Comparison of ENCODE assay signal across 20 cellular contexts in genomic region chr9:68749579-68750159, GRCh38. TPM values are rescaled to one million over a fixed set of nuclear protein-coding genes. Genes with fewer than 3 reads are reported as not detected.
DNase-seq lines count a peak whose midpoint lies in the region; ATAC-seq, FAIRE-seq and TF ChIP-seq lines count a peak whose summit lies in the region.
"Had no signal": no experiment of that assay in that cellular context is flagged by ENCODE, and none has a peak within 500 bp of the region (broad histone marks: within the 10 kb centered on the region; RNA-seq: fewer than 3 reads in every experiment).

No MANE protein-coding gene starts in this region.

- TF ChIP-seq EP300 in HepG2 (IDR thresholded peaks at IDR 0.05; ENCODE audit: low read depth in 2 of 2, low read length in 2 of 2) (no peak; a peak in 1 of 4 replicates), HepG2 (CRISPR knock-in tag; IDR thresholded peaks at IDR 0.05; ENCODE audit: borderline replicate concordance) (no peak), H1 (IDR thresholded peaks at IDR 0.05; ENCODE audit: borderline replicate concordance in 1 of 2, low read depth in 2 of 2, low read length in 2 of 2) (no peak)

- H2BK120ac ChIP-seq in H1 (replicated peaks; ENCODE audit: low read depth, low read length), result no peak overlapping the region

- H3K27me3 ChIP-seq in HepG2 (ENCODE audit: control insufficient read depth in 1 of 2, insufficient read depth in 2 of 2, low read length in 2 of 2), result no peaks in the 10 kb centered on the region
- H3K27me3 ChIP-seq in right lobe of liver, result no peaks in the 10 kb centered on the region
- H3K27me3 ChIP-seq in H1 (replicated peaks in 1 of 4; ENCODE audit: control insufficient read depth in 3 of 4, extremely low read depth in 1 of 4, insufficient read depth in 3 of 4, low read length in 3 of 4), result no peaks in the 10 kb centered on the region
- no peaks in the 10 kb centered on the region for H3K27me3 ChIP-seq in lower lobe of right lung (ENCODE audit: low read depth)
- H3K27me3 ChIP-seq in GM23248 (replicated peaks; ENCODE audit: insufficient read depth), result no peaks in the 10 kb centered on the region

- H3K9ac ChIP-seq in HepG2 (ENCODE audit: insufficient read depth, low read depth, low read length) (no peak overlapping the region), H1 (replicated peaks in 1 of 4; ENCODE audit: extremely low read depth in 1 of 4, low read depth in 3 of 4, low read length in 3 of 4) (no peak overlapping the region), GM23248 (no peak overlapping the region)
- H3K9ac ChIP-seq: SK-N-SH had no signal

- TF ChIP-seq POLR2A in HepG2 (IDR thresholded peaks at IDR 0.05; ENCODE audit: insufficient read depth in 1 of 2, low read depth in 2 of 2, low read length in 2 of 2) (no peak), right lobe of liver (IDR thresholded peaks at IDR 0.05) (no peak), H1 (IDR thresholded peaks at IDR 0.05; ENCODE audit: control extremely low read depth in 1 of 2, low read depth in 2 of 2, low read length in 2 of 2) (no peak)

- H3K18ac ChIP-seq in H1 (ENCODE audit: extremely low read depth, low read length), result no peak overlapping the region

- H3K36me3 ChIP-seq in HepG2 (replicated peaks in 1 of 2; ENCODE audit: control insufficient read depth in 1 of 2, insufficient read depth in 2 of 2, low read length in 2 of 2) (peaks cover 0 to 7% of the 10 kb centered on the region in 2 experiments; a peak in 3 of 5 replicates), right lobe of liver (no peaks in the 10 kb centered on the region), H1 (ENCODE audit: control insufficient read depth in 2 of 4, insufficient read depth in 4 of 4, low read length in 3 of 4) (no peaks in the 10 kb centered on the region), lower lobe of right lung (no peaks in the 10 kb centered on the region), GM23248 (ENCODE audit: low read depth) (no peaks in the 10 kb centered on the region)

- no peak for TF ChIP-seq RAD21 in HepG2 (CRISPR knock-in tag; IDR thresholded peaks at IDR 0.05)
- TF ChIP-seq RAD21 in H1 (IDR thresholded peaks at IDR 0.05 in 1 of 2, conservative IDR thresholded peaks at IDR 0.05 in 1 of 2; ENCODE audit: low read depth in 2 of 2, low read length in 2 of 2), result peak; percentile 33 to 54; a peak in 3 of 4 replicates

- no peak overlapping the region for H3K4ac ChIP-seq in H1 (replicated peaks; ENCODE audit: insufficient read length, low read depth, low read length)

- H3K79me1 ChIP-seq in H1 (ENCODE audit: low read depth, low read length), result no peaks in the 10 kb centered on the region

- H2BK15ac ChIP-seq in H1 (ENCODE audit: low read length), result no peak overlapping the region

- 66% methylated on average over 3 of the region's 3 CpGs for WGBS in HepG2 (ENCODE audit: low lambda C conversion rate)
- 51% methylated on average over 2 of the region's 3 CpGs for WGBS in right lobe of liver (ENCODE audit: insufficient coverage, low coverage, low lambda C conversion rate, missing lambda C conversion rate)
- 79% methylated on average over 3 of the region's 3 CpGs; no CpG with 5 or more reads in 1 of the 2 experiments for WGBS in H1 (ENCODE audit: extremely low coverage in 1 of 2, insufficient coverage in 1 of 2, insufficient read length in 1 of 2, insufficient replicate concordance in 2 of 2, low coverage in 1 of 2, low lambda C conversion rate in 2 of 2, missing lambda C conversion rate in 1 of 2), 2 experiments
- 53 to 61% methylated on average over 3 of the region's 3 CpGs for WGBS in GM23248 (ENCODE audit: low coverage in 1 of 2, low lambda C conversion rate in 2 of 2, missing lambda C conversion rate in 2 of 2), 2 experiments

- TF ChIP-seq CTCF in HepG2 (CRISPR knock-in tag; IDR thresholded peaks at IDR 0.05) (peak; percentile 27; the same call in 1 of the 2 replicates), right lobe of liver (IDR thresholded peaks at IDR 0.05) (no peak), H1 (IDR thresholded peaks at IDR 0.05; ENCODE audit: control extremely low read depth in 1 of 3, insufficient read depth in 1 of 3, low read depth in 1 of 3, low read length in 3 of 3) (peak in 2 of 3 experiments; percentile 4 to 13; a peak in 2 of 4 replicates), lower lobe of right lung (IDR thresholded peaks at IDR 0.05) (no peak), GM13977 (IDR thresholded peaks at IDR 0.05; ENCODE audit: extremely low read depth, insufficient read depth, missing control alignments) (no peak)

- H4K5ac ChIP-seq in H1 (ENCODE audit: insufficient read length, low read depth, low read length), result no peak overlapping the region

- CTCF ChIA-PET in HepG2 (lab: Yijun Ruan, JAX; ENCODE audit: low intra/inter-chr PET ratio, low total read pairs), result no interaction called here
- CTCF ChIA-PET in H1 (lab: Charles Lee; ENCODE audit: partially characterized antibody), result interaction anchor here (1.3 to 1.5 kb wide), 2 partner anchors 14 to 64 kb away, joined by 3 read pairs; no protein-coding TSS in a partner anchor

- intact Hi-C loops in HepG2 (cut with micrococcal nuclease; ENCODE audit: unreplicated experiment), result no loop called here
- intact Hi-C loops in right lobe of liver (cut with DNase I), result no loop called here
- intact Hi-C loops in lower lobe of right lung (cut with DNase I), result no loop called here

- H4K91ac ChIP-seq in H1 (replicated peaks; ENCODE audit: insufficient read length, low read length), result no peak overlapping the region

- H2BK12ac ChIP-seq in H1 (ENCODE audit: low read depth, low read length), result no peak overlapping the region

- H2BK20ac ChIP-seq in H1 (ENCODE audit: low read length), result no peak overlapping the region

- BruUV-seq in HepG2 (replicated peaks; lab: Mats Ljungman, UMichigan), result no TSS peak

- H2AFZ ChIP-seq in HepG2 (ENCODE audit: low read length), result no peak overlapping the region
- H2AFZ ChIP-seq in H1 (ENCODE audit: low read length), result no peak overlapping the region
- no peak overlapping the region for H2AFZ ChIP-seq in GM23248

- no peak overlapping the region for H3K4me3 ChIP-seq in HepG2 (replicated peaks in 1 of 3; ENCODE audit: insufficient read depth in 1 of 3, low read depth in 2 of 3, low read length in 3 of 3)
- no peak overlapping the region for H3K4me3 ChIP-seq in right lobe of liver
- no peak overlapping the region for H3K4me3 ChIP-seq in H1 (ENCODE audit: extremely low read depth in 1 of 4, insufficient read depth in 2 of 4, low read depth in 3 of 4, low read length in 4 of 4)
- no peak overlapping the region for H3K4me3 ChIP-seq in lower lobe of right lung
- H3K4me3 ChIP-seq in GM23248, result no peak overlapping the region

- H3K23ac ChIP-seq in H1 (ENCODE audit: insufficient read length), result no peak overlapping the region

- H3K9me2 ChIP-seq in GM23248 (ENCODE audit: insufficient read depth), result no peaks in the 10 kb centered on the region
- H3K9me2 ChIP-seq: SK-N-SH had no signal

- H3K14ac ChIP-seq in H1 (ENCODE audit: insufficient read length), result no peak overlapping the region

- no peak overlapping the region for H2AK5ac ChIP-seq in H1 (ENCODE audit: low read depth, low read length)

- H3K79me2 ChIP-seq in HepG2 (ENCODE audit: insufficient read depth, low read length), result peaks cover 18% of the 10 kb centered on the region
- no peaks in the 10 kb centered on the region for H3K79me2 ChIP-seq in H1 (ENCODE audit: control insufficient read depth in 1 of 2, insufficient read depth in 2 of 2, low read length in 2 of 2)
- H3K79me2 ChIP-seq in GM23248 (ENCODE audit: insufficient read depth), result no peaks in the 10 kb centered on the region

- no peaks in the 10 kb centered on the region for H3K23me2 ChIP-seq in H1 (ENCODE audit: low read depth, low read length)

- peaks cover 39% of the 10 kb centered on the region for H3K4me1 ChIP-seq in HepG2 (ENCODE audit: insufficient read depth, low read length)
- no peaks in the 10 kb centered on the region for H3K4me1 ChIP-seq in right lobe of liver
- peaks cover 0 to 7% (median 2%) of the 10 kb centered on the region in 4 experiments; a peak in 3 of 7 replicates for H3K4me1 ChIP-seq in H1 (replicated peaks in 1 of 4; ENCODE audit: control insufficient read depth in 3 of 4, insufficient read depth in 4 of 4, low read length in 3 of 4)
- H3K4me1 ChIP-seq in lower lobe of right lung, result peaks cover 9% of the 10 kb centered on the region
- H3K4me1 ChIP-seq in GM23248 (ENCODE audit: insufficient read depth), result no peaks in the 10 kb centered on the region

- H3K9me3 ChIP-seq in HepG2 (ENCODE audit: low read length), result no peaks in the 10 kb centered on the region
- no peaks in the 10 kb centered on the region for H3K9me3 ChIP-seq in right lobe of liver
- no peaks in the 10 kb centered on the region for H3K9me3 ChIP-seq in H1 (ENCODE audit: insufficient read depth in 2 of 2, low read depth in 1 of 2, low read length in 1 of 2)
- no peaks in the 10 kb centered on the region for H3K9me3 ChIP-seq in lower lobe of right lung
- no peaks in the 10 kb centered on the region for H3K9me3 ChIP-seq in GM23248 (ENCODE audit: low read depth)
- H3K9me3 ChIP-seq: SK-N-SH had no signal

- in situ Hi-C loops in HepG2 (cut with HindIII; ENCODE audit: extremely low pct_ligation_motif_present, low pct_unique_long_range_greater_than_20kb), result no loop called here
- in situ Hi-C loops in GM23248 (cut with MboI), result loop anchor here (10.0 kb wide), 1 partner anchor 55 kb away; no protein-coding TSS in a partner anchor
- in situ Hi-C loops in GM13977 (cut with MboI; ENCODE audit: low pct_unique_long_range_greater_than_20kb, low sequenced_read_pairs, unreplicated experiment), result no loop called here

- peak; percentile 55 for ATAC-seq in HepG2
- no peak for ATAC-seq in right lobe of liver
- peak; percentile 96 to 97 for ATAC-seq in lower lobe of right lung
- no peak for ATAC-seq in GM19023 (IDR thresholded peaks at IDR 0.05; ENCODE audit: unreplicated experiment)

- peak; percentile 40 for DNase-seq in HepG2 (ENCODE audit: low spot score)
- DNase-seq in right lobe of liver, result no peak
- no peak for DNase-seq in H1 (ENCODE audit: low read depth in 1 of 2, low spot score in 2 of 2)
- DNase-seq in lower lobe of right lung, result peak; percentile 66
- no peak for DNase-seq in stimulated activated CD4-positive, alpha-beta T cell treated with anti-CD3 and anti-CD28 coated beads, Interleukin-4, amount 100 ng/mL, for 1 hour
- no peak for DNase-seq in GM23248
- DNase-seq in GM13977 (ENCODE audit: low spot score), result no peak
- DNase-seq: activated CD4-positive, alpha-beta memory T cell treated with anti-CD3 and anti-CD28 coated beads for 36 hours; activated naive CD8-positive, alpha-beta T cell treated with anti-CD3 and anti-CD28 coated beads for 36 hours; HCEC 1CT; NCI-H510A; RPMI8226; SK-N-SH had no signal

- H4K20me1 ChIP-seq in HepG2 (ENCODE audit: insufficient read depth, low read length), result no peaks in the 10 kb centered on the region
- H4K20me1 ChIP-seq in H1 (replicated peaks in 1 of 2; ENCODE audit: control insufficient read depth in 1 of 2, insufficient read depth in 2 of 2, low read length in 2 of 2), result no peaks in the 10 kb centered on the region
- no peaks in the 10 kb centered on the region for H4K20me1 ChIP-seq in GM23248 (ENCODE audit: insufficient read depth)

- FAIRE-seq in HepG2 (lab: Jason Lieb, UNC) (peak; percentile 54), H1 (lab: Jason Lieb, UNC) (peak; percentile 60)
- FAIRE-seq: D721Med had no signal

- H2BK5ac ChIP-seq in H1 (ENCODE audit: low read depth, low read length), result no peak overlapping the region

- H3K27ac ChIP-seq in HepG2 (ENCODE audit: extremely low read length, insufficient read depth, low read length) (peak overlapping the region; percentile 36), right lobe of liver (no peak overlapping the region), H1 (ENCODE audit: low read depth, low read length) (no peak overlapping the region), lower lobe of right lung (peak overlapping the region; percentile 81), GM23248 (no peak overlapping the region)
- H3K27ac ChIP-seq: C4-2B, epithelial cell of prostate, VCaP had no signal

- no peaks in the 10 kb centered on the region for H3F3A ChIP-seq in GM23248 (ENCODE audit: insufficient read depth)

- POLR2A ChIA-PET in HepG2 (lab: Yijun Ruan, JAX), result interaction anchor here (0.8 kb wide), 1 partner anchor 44 kb away, joined by 3 read pairs; the partner anchor contains the start of gene PIP5K1B
- POLR2A ChIA-PET in H1 (lab: Charles Lee; ENCODE audit: partially characterized antibody), result no interaction called here

- H3K4me2 ChIP-seq in HepG2 (ENCODE audit: low read depth, low read length), result no peak overlapping the region
- H3K4me2 ChIP-seq in H1 (ENCODE audit: insufficient read depth in 1 of 2, low read depth in 2 of 2, low read length in 2 of 2), result no peak overlapping the region
- H3K4me2 ChIP-seq in GM23248 (ENCODE audit: unreplicated experiment), result no peak overlapping the region
- H3K4me2 ChIP-seq: SK-N-SH had no signal

- H4K8ac ChIP-seq in H1 (ENCODE audit: extremely low read depth, insufficient read depth, low read length), result no peak overlapping the region

- no peak overlapping the region for H3K56ac ChIP-seq in H1 (replicated peaks; ENCODE audit: insufficient read length, low read depth, low read length)

RNA-seq across cellular contexts. Expression of gene PIP5K1B, which starts 44.6 kb away (rescaled TPM):
- total RNA-seq in HepG2 (2016; rRNA removed; fragmentation: Illumina TruSeq; extraction: Trizol) (15.8 and 20.9 TPM in 2 replicates), right lobe of liver (under 1 TPM in 2 of 6 experiments, not detected in 4; 0.27 to 0.71 TPM), lower lobe of right lung (35.9 TPM)
- total RNA-seq in HepG2 (2016; cell fraction: cytosol; rRNA removed; fragmentation: Illumina TruSeq; extraction: Trizol; ENCODE audit: low read depth), result 4.8 and 6.0 TPM in 2 replicates
- 14.6 and 19.9 TPM in 2 replicates for total RNA-seq in HepG2 (2016; cell fraction: insoluble cytoplasmic fraction; rRNA removed; fragmentation: Illumina TruSeq; extraction: Trizol)
- 15.0 and 15.8 TPM in 2 replicates for total RNA-seq in HepG2 (2016; cell fraction: membrane; rRNA removed; fragmentation: Illumina TruSeq; extraction: Trizol)
- total RNA-seq in HepG2 (2016; cell fraction: nucleus; rRNA removed; fragmentation: Illumina TruSeq; extraction: Trizol), result 22.1 and 23.7 TPM in 2 replicates
- polyA plus RNA-seq in HepG2 (2011; rRNA removed) (12.5 and 17.5 TPM in 2 replicates), H1 (2011; rRNA removed) (2.2 and 4.7 TPM in 2 replicates), GM23248 (2016; fragmentation: Nextera tagmentation; extraction: Ambion mirVana) (not detected in 2 replicates)
- 8.8 and 10.8 TPM in 2 replicates for polyA plus RNA-seq in HepG2 (2011; cell fraction: cytosol; rRNA removed)
- 7.1 and 7.2 TPM in 2 replicates for polyA plus RNA-seq in HepG2 (2011; cell fraction: nucleus; rRNA removed)
- 10.5 and 11.6 TPM in 2 replicates for polyA plus RNA-seq in HepG2 (2012)
- polyA plus RNA-seq in HepG2 (2016; cell fraction: cytosol; fragmentation: Illumina TruSeq; extraction: Trizol; ENCODE audit: low read depth), result 4.0 and 4.9 TPM in 2 replicates
- polyA plus RNA-seq in HepG2 (2016; cell fraction: insoluble cytoplasmic fraction; fragmentation: Illumina TruSeq; extraction: Trizol; ENCODE audit: low read depth), result 22.2 and 24.8 TPM in 2 replicates
- polyA plus RNA-seq in HepG2 (2016; cell fraction: membrane; fragmentation: Illumina TruSeq; extraction: Trizol; ENCODE audit: low read depth), result 11.2 and 13.2 TPM in 2 replicates
- 11.5 and 12.3 TPM in 2 replicates for polyA plus RNA-seq in HepG2 (2016; cell fraction: nucleus; fragmentation: Illumina TruSeq; extraction: Trizol; ENCODE audit: insufficient read depth, low read depth)
- 0.12 and 25.9 TPM in 2 replicates for polyA minus RNA-seq in HepG2 (2011; rRNA and poly(A)+ RNA removed; ENCODE audit: low replicate concordance)
- 11.4 and 11.6 TPM in 2 replicates for polyA minus RNA-seq in HepG2 (2011; cell fraction: cytosol; rRNA and poly(A)+ RNA removed)
- polyA minus RNA-seq in HepG2 (2011; cell fraction: nucleus; rRNA and poly(A)+ RNA removed), result 72.0 and 77.6 TPM in 2 replicates
- 6.1 and 7.7 TPM in 2 replicates for total RNA-seq in H1 (2021; fragmentation: NEBNext Ultra II Directional; extraction: Animal tissue kit (Norgen Biotek cat#: 25700))
- 2.8 TPM for polyA plus RNA-seq in H1 (2011; cell fraction: cytosol; rRNA removed)
- polyA plus RNA-seq in H1 (2011; cell fraction: nucleus; rRNA removed), result 2.0 TPM
- polyA plus RNA-seq in H1 (2012, experiment 1 of 2), result 4.3 to 5.1 TPM (median 4.6 TPM) in 4 replicates
- 0.83 TPM for polyA plus RNA-seq in H1 (2012, experiment 2 of 2)
- polyA plus RNA-seq in H1 (2013, experiment 1 of 2), result 3.8 TPM
- 3.8 TPM for polyA plus RNA-seq in H1 (2013, experiment 2 of 2)
- polyA minus RNA-seq in H1 (2011; rRNA and poly(A)+ RNA removed), result 6.0 and 10.8 TPM in 2 replicates
- polyA minus RNA-seq in H1 (2011; cell fraction: cytosol; rRNA and poly(A)+ RNA removed), result 2.8 TPM
- 19.7 TPM for polyA minus RNA-seq in H1 (2011; cell fraction: nucleus; rRNA and poly(A)+ RNA removed)
- not detected in 2 replicates for total RNA-seq in GM23248 (2014; rRNA removed; shearing (Covaris generic))
- total RNA-seq: LHCN-M2 had no signal
- polyA plus RNA-seq: AG04450, SK-N-SH had no signal

Comparison
In these comparisons a context has a peak if more than half of its experiments do, and no peak if none do; other contexts are left out.
1. ATAC-seq: peak in HepG2 (single experiment) and lower lobe of right lung (2 of 2); none in right lobe of liver (0 of 4) and GM19023 (single experiment).
2. DNase-seq: peak in HepG2 (single experiment) and lower lobe of right lung (single experiment); none in right lobe of liver (0 of 3), H1 (0 of 2), stimulated activated CD4-positive, alpha-beta T cell treated with anti-CD3 and anti-CD28 coated beads, Interleukin-4, amount 100 ng/mL, for 1 hour (single experiment), GM23248 (single experiment) and GM13977 (single experiment).
3. H3K27ac ChIP-seq: peak in HepG2 (single experiment) and lower lobe of right lung (single experiment); none in right lobe of liver (0 of 3), H1 (single experiment) and GM23248 (single experiment).
4. CTCF ChIP-seq: peak in HepG2 (single experiment) and H1 (2 of 3); none in right lobe of liver (0 of 4), lower lobe of right lung (single experiment) and GM13977 (single experiment).
5. Of the 41 proteins assayed by ChIP-seq in both HepG2 and H1: peak only in HepG2: CEBPB; only in H1: KDM1A and RAD21; in both: CTCF; in neither: 36; mixed calls (peak in some experiments, not most) for 1.